10 cellular contexts compared by ENCODE assay signal in genomic region chrX:40623665-40624064, GRCh38. TPM values are rescaled to one million over a fixed set of nuclear protein-coding genes. Genes with fewer than 3 reads are reported as not detected.
"Had no signal": no experiment of that assay in that cellular context is flagged by ENCODE, and none has a peak within 500 bp of the region (broad histone marks: within the 10 kb centered on the region; RNA-seq: fewer than 3 reads in every experiment).

No MANE protein-coding gene starts in this region.

- DNase-seq: IMR-90, KBM-7, KG1 had no signal

- ATAC-seq: HepG2, K562 had no signal

- H3K4me2 ChIP-seq: KMS-11 had no signal

- H3K4me3 ChIP-seq: K562 had no signal

- H3K4me3 Mint-ChIP-seq: IgD-negative memory B cell had no signal

- H3K27ac Mint-ChIP-seq: IgD-negative memory B cell had no signal

- H3K9me3 Mint-ChIP-seq: IgD-negative memory B cell had no signal

- H3K27ac ChIP-seq: HL-60, KMS-11 had no signal

- H3K27me3 Mint-ChIP-seq: IgD-negative memory B cell had no signal

RNA-seq across cellular contexts. Expression of gene MPC1L, which starts 0.4 kb away (rescaled TPM):
- total RNA-seq: HepG2, HT-29, HT1080, IMR-90, K562 had no signal
- polyA plus RNA-seq: HepG2, IgD-negative memory B cell, IMR-90, K562 had no signal
